25 cellular contexts compared by ENCODE assay signal in genomic region chr5:60410427-60410826, GRCh38.
DNase-seq lines count a peak whose midpoint lies in the region; ATAC-seq and TF ChIP-seq lines count a peak whose summit lies in the region.
"Had no signal": no experiment of that assay in that cellular context is flagged by ENCODE, and none has a peak within 500 bp of the region (broad histone marks: within the 10 kb centered on the region; RNA-seq: fewer than 3 reads in every experiment).

No MANE protein-coding gene starts in this region.

- ATAC-seq in HG03439 (IDR thresholded peaks at IDR 0.05; ENCODE audit: unreplicated experiment): no peak
- ATAC-seq: activated naive CD8-positive, alpha-beta T cell treated with anti-CD3 and anti-CD28 coated beads, Interleukin-2, amount 50 U/mL, for 24 hours; activated T-cell treated with anti-CD3 and anti-CD28 coated beads, Interleukin-2, amount 50 U/mL, for 72 hours; left lung; naive thymus-derived CD8-positive, alpha-beta T cell; psoas muscle had no signal

- no peaks in the 10 kb centered on the region for H3K9me3 Mint-ChIP-seq in osteocyte (ENCODE audit: unreplicated experiment)
- H3K9me3 Mint-ChIP-seq: activated CD4-positive, alpha-beta memory T cell treated with anti-CD3 and anti-CD28 coated beads for 36 hours; activated naive CD8-positive, alpha-beta T cell treated with anti-CD3 and anti-CD28 coated beads, Interleukin-2, amount 50 U/mL, for 24 hours; mesothelial cell of epicardium had no signal

- no peaks in the 10 kb centered on the region for H3K36me3 ChIP-seq in osteoblast (ENCODE audit: insufficient read depth, low read length)
- H3K36me3 ChIP-seq: BLaER1 treated with 17β-estradiol and CSF1 and Interleukin-3, amounts not matched to agents 10 nM and 100 nM; left lung; sigmoid colon; tibial nerve had no signal

- H3K4me1 ChIP-seq in osteoblast (ENCODE audit: insufficient read depth, low read length): no peaks in the 10 kb centered on the region
- H3K4me1 ChIP-seq: BLaER1 treated with 17β-estradiol and CSF1 and Interleukin-3, amounts not matched to agents 10 nM and 100 nM; left lung; psoas muscle; tibial nerve had no signal

- H3K9me3 ChIP-seq in osteoblast (ENCODE audit: low read depth, low read length): no peaks in the 10 kb centered on the region
- H3K9me3 ChIP-seq: left lung, psoas muscle, sigmoid colon had no signal

- no peaks in the 10 kb centered on the region for H3K27me3 Mint-ChIP-seq in osteocyte (ENCODE audit: unreplicated experiment)
- H3K27me3 Mint-ChIP-seq: activated CD4-positive, alpha-beta memory T cell treated with anti-CD3 and anti-CD28 coated beads for 36 hours; activated naive CD8-positive, alpha-beta T cell treated with anti-CD3 and anti-CD28 coated beads, Interleukin-2, amount 50 U/mL, for 24 hours had no signal

- H3K4me1 Mint-ChIP-seq in osteocyte (ENCODE audit: unreplicated experiment): peaks cover 10% of the 10 kb centered on the region
- H3K4me1 Mint-ChIP-seq: activated naive CD8-positive, alpha-beta T cell treated with anti-CD3 and anti-CD28 coated beads, Interleukin-2, amount 50 U/mL, for 24 hours; naive thymus-derived CD8-positive, alpha-beta T cell had no signal

- H3K27me3 ChIP-seq in osteoblast (ENCODE audit: insufficient read depth, low read length): no peaks in the 10 kb centered on the region
- H3K27me3 ChIP-seq: BLaER1 treated with 17β-estradiol and CSF1 and Interleukin-3, amounts not matched to agents 10 nM and 100 nM; left lung; sigmoid colon; tibial nerve had no signal

- DNase-seq in HCEC 1CT (peak; percentile 56), NOMO-1 treated with dmso at 0.1 percent for 144 hours (lab: John Stamatoyannopoulos, UW; ENCODE audit: unreplicated experiment) (peak; percentile 23), choroid plexus epithelial cell (ENCODE audit: low read depth) (peak; percentile 42), osteoblast (ENCODE audit: insufficient read length, low spot score, missing footprints) (peak; percentile 78), midbrain (lab: John Stamatoyannopoulos, UW) (no peak), osteocyte (ENCODE audit: extremely low spot score, unreplicated experiment) (no peak)
- DNase-seq: activated CD4-positive, alpha-beta memory T cell treated with anti-CD3 and anti-CD28 coated beads for 36 hours; activated CD4-positive, alpha-beta T cell treated with anti-CD3 and anti-CD28 coated beads for 1 hour; activated naive CD8-positive, alpha-beta T cell treated with anti-CD3 and anti-CD28 coated beads, Interleukin-2, amount 50 U/mL, for 24 hours; activated T-cell treated with anti-CD3 and anti-CD28 coated beads, Interleukin-2, amount 50 U/mL, for 72 hours; IMR-90; left lung; naive thymus-derived CD8-positive, alpha-beta T cell; NCI-H1417; NCI-H2029; NCI-H2227 treated with DMSO at 0.1 percent for 48 hours; NCI-H526 treated with DMSO at 0.1 percent for 48 hours; psoas muscle; SIG-M5; sigmoid colon; stimulated activated CD4-positive, alpha-beta T cell treated with anti-CD3 and anti-CD28 coated beads, Interleukin-4, amount 100 ng/mL, for 1 hour had no signal

- H2AFZ ChIP-seq in osteoblast (ENCODE audit: low read length): no peak overlapping the region

- no peak overlapping the region for H3K4me3 Mint-ChIP-seq in osteocyte (ENCODE audit: unreplicated experiment)
- H3K4me3 Mint-ChIP-seq: activated CD4-positive, alpha-beta memory T cell treated with anti-CD3 and anti-CD28 coated beads for 36 hours; activated naive CD8-positive, alpha-beta T cell treated with anti-CD3 and anti-CD28 coated beads, Interleukin-2, amount 50 U/mL, for 24 hours; activated T-cell treated with anti-CD3 and anti-CD28 coated beads, Interleukin-2, amount 50 U/mL, for 72 hours; mesothelial cell of epicardium; naive thymus-derived CD8-positive, alpha-beta T cell had no signal

- no peaks in the 10 kb centered on the region for H4K20me1 ChIP-seq in osteoblast (ENCODE audit: insufficient read depth, low read length)
- H4K20me1 ChIP-seq: BLaER1 treated with 17β-estradiol and CSF1 and Interleukin-3, amounts not matched to agents 10 nM and 100 nM had no signal

- TF ChIP-seq CTCF in choroid plexus epithelial cell (conservative IDR thresholded peaks at IDR 0.05; ENCODE audit: low read depth, low read length): no peak
- TF ChIP-seq CTCF in osteoblast (IDR thresholded peaks at IDR 0.05; ENCODE audit: extremely low read depth, low read depth, low read length): no peak
- no peak for TF ChIP-seq CTCF in osteocyte (IDR thresholded peaks at IDR 0.05)

- H3K36me3 Mint-ChIP-seq in osteocyte (ENCODE audit: unreplicated experiment): no peaks in the 10 kb centered on the region
- H3K36me3 Mint-ChIP-seq: activated CD4-positive, alpha-beta memory T cell treated with anti-CD3 and anti-CD28 coated beads for 36 hours; naive thymus-derived CD8-positive, alpha-beta T cell had no signal

- no peak overlapping the region for H3K27ac Mint-ChIP-seq in osteocyte (ENCODE audit: unreplicated experiment)
- H3K27ac Mint-ChIP-seq: activated CD4-positive, alpha-beta memory T cell treated with anti-CD3 and anti-CD28 coated beads for 36 hours; activated naive CD8-positive, alpha-beta T cell treated with anti-CD3 and anti-CD28 coated beads, Interleukin-2, amount 50 U/mL, for 24 hours; activated T-cell treated with anti-CD3 and anti-CD28 coated beads, Interleukin-2, amount 50 U/mL, for 72 hours; naive thymus-derived CD8-positive, alpha-beta T cell had no signal

- no peaks in the 10 kb centered on the region for H3K79me2 ChIP-seq in osteoblast (ENCODE audit: insufficient read depth, low read length)

- no peak overlapping the region for H3K27ac ChIP-seq in osteoblast (ENCODE audit: low read depth, low read length)
- H3K27ac ChIP-seq: BLaER1 treated with 17β-estradiol and CSF1 and Interleukin-3, amounts not matched to agents 10 nM and 100 nM; left lung; psoas muscle; sigmoid colon; tibial nerve had no signal

- H3K4me3 ChIP-seq in choroid plexus epithelial cell (ENCODE audit: low read depth, low read length): no peak overlapping the region
- H3K4me3 ChIP-seq in osteoblast (ENCODE audit: insufficient read depth, low read length): no peak overlapping the region
- H3K4me3 ChIP-seq: BLaER1 treated with 17β-estradiol and CSF1 and Interleukin-3, amounts not matched to agents 10 nM and 100 nM; left lung; psoas muscle; sigmoid colon; tibial nerve had no signal

- H3K4me2 ChIP-seq in osteoblast (ENCODE audit: insufficient read depth, low read length): no peak overlapping the region
- H3K4me2 ChIP-seq: BLaER1 treated with 17β-estradiol and CSF1 and Interleukin-3, amounts not matched to agents 10 nM and 100 nM had no signal

Comparison
In these comparisons a context has a peak if more than half of its experiments do, and no peak if none do; other contexts are left out.
1. DNase-seq: peak in HCEC 1CT (single experiment), NOMO-1 treated with dmso at 0.1 percent for 144 hours (single experiment), choroid plexus epithelial cell (single experiment) and osteoblast (single experiment); none in midbrain (single experiment) and osteocyte (single experiment).